1 cellular context compared by ENCODE assay signal in the genomic region with DNA sequence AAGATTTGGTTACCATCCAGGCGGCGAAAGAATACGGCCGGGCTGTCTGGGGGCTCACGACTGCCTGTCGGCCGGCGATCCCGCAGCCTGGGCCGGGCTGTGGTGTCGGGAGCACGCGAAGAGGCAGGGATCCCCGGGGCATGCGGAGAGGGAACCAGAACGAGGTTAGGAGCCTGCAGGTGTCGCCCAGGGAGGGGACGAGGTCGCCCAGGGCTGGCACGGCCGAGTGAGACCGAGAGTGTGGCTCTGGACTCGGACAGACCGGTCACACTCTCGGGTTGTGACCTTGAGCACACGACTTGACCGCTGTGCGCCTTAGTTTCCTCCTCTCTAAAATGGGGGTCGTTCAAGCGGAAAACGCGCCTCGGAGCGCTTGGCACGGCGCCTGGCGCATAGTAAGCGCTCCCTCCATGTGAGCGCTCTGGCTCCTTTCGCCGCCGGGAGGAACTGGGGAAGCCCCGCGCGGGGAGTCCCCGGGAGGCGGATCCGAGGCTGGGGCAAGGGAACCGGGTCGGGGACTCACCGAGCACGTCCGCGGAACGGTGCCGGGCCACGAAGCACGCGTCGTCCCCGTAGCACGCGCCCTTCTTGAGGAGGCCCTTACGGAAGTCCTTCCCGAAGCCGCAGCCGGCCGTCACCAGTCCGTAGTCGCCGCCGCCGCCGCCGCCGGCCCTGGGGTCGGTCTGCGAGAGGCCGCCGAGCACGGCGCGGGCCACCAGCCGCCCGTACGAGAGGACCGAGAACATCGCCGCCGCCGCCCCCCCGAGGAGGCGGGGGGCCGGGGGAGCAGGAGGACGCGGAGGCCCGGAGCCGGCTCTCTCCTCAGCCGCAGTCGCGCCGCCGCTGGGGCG.
TF ChIP-seq lines count a peak whose summit lies in the region.

No MANE protein-coding gene starts in this region.

TF ChIP-seq in HepG2, 621 proteins besides CTCF, POLR2A, EP300 and RAD21 (continued from another document and continues in another):
- TF ChIP-seq, protein P1, sequence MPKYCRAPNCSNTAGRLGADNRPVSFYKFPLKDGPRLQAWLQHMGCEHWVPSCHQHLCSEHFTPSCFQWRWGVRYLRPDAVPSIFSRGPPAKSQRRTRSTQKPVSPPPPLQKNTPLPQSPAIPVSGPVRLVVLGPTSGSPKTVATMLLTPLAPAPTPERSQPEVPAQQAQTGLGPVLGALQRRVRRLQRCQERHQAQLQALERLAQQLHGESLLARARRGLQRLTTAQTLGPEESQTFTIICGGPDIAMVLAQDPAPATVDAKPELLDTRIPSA (CRISPR knock-in tag; IDR thresholded peaks at IDR 0.05; ENCODE audit: borderline replicate concordance) = 0 out of 2 replicates have a peak, but pooled peaks have one; percentile 42
- TF ChIP-seq ZNF20 (CRISPR knock-in tag; IDR thresholded peaks at IDR 0.05) (0 out of 2 replicates have a peak, but pooled peaks have one; percentile 33), HNF4A (CRISPR knock-in tag; IDR thresholded peaks at IDR 0.05) (0 out of 2 replicates have a peak, but pooled peaks have one; percentile 5), HES4 (CRISPR knock-in tag; IDR thresholded peaks at IDR 0.05; ENCODE audit: borderline replicate concordance) (0 out of 2 replicates have a peak, but pooled peaks have one; percentile 26), IRX3 (CRISPR knock-in tag; IDR thresholded peaks at IDR 0.05; ENCODE audit: borderline replicate concordance, low read depth) (0 out of 2 replicates have a peak, but pooled peaks have one; percentile 41), ZFP36L2 (CRISPR knock-in tag; IDR thresholded peaks at IDR 0.05) (no peak), FLYWCH1 (CRISPR knock-in tag; IDR thresholded peaks at IDR 0.05) (no peak), SMAD1 (CRISPR knock-in tag; IDR thresholded peaks at IDR 0.05; ENCODE audit: borderline replicate concordance, low read depth) (no peak), ETV5 (CRISPR knock-in tag; IDR thresholded peaks at IDR 0.05; ENCODE audit: borderline replicate concordance) (no peak), ZNF709 (CRISPR knock-in tag; IDR thresholded peaks at IDR 0.05) (peak; percentile 68; the same call in 1 of the 2 replicates), ZNF619 (CRISPR knock-in tag; IDR thresholded peaks at IDR 0.05) (no peak), ATF7-NPFF (CRISPR knock-in tag; IDR thresholded peaks at IDR 0.05; ENCODE audit: low read depth) (0 out of 2 replicates have a peak, but pooled peaks have one; percentile 37), ZC3H13 (CRISPR knock-in tag; IDR thresholded peaks at IDR 0.05) (no peak), ZNF143 (CRISPR knock-in tag; IDR thresholded peaks at IDR 0.05) (peak; percentile 34; the same call in 1 of the 2 replicates), ZSCAN12 (CRISPR knock-in tag; IDR thresholded peaks at IDR 0.05) (no peak), ZNF547 (CRISPR knock-in tag; IDR thresholded peaks at IDR 0.05) (peak; percentile 41; the same call in 1 of the 2 replicates), FOXC1 (CRISPR knock-in tag; IDR thresholded peaks at IDR 0.05; ENCODE audit: borderline replicate concordance) (no peak), ZNF891 (CRISPR knock-in tag; IDR thresholded peaks at IDR 0.05) (peak; percentile 58; the same call in 1 of the 2 replicates), EZH2 (conservative IDR thresholded peaks at IDR 0.05; ENCODE audit: low read depth, low read length) (no peak), ONECUT2 (CRISPR knock-in tag; IDR thresholded peaks at IDR 0.05) (no peak), NR3C1 (CRISPR knock-in tag; IDR thresholded peaks at IDR 0.05) (no peak), RAD51 (IDR thresholded peaks at IDR 0.05; ENCODE audit: borderline replicate concordance) (no peak), MED1 (CRISPR knock-in tag; IDR thresholded peaks at IDR 0.05) (no peak)
- TF ChIP-seq, protein P2, sequence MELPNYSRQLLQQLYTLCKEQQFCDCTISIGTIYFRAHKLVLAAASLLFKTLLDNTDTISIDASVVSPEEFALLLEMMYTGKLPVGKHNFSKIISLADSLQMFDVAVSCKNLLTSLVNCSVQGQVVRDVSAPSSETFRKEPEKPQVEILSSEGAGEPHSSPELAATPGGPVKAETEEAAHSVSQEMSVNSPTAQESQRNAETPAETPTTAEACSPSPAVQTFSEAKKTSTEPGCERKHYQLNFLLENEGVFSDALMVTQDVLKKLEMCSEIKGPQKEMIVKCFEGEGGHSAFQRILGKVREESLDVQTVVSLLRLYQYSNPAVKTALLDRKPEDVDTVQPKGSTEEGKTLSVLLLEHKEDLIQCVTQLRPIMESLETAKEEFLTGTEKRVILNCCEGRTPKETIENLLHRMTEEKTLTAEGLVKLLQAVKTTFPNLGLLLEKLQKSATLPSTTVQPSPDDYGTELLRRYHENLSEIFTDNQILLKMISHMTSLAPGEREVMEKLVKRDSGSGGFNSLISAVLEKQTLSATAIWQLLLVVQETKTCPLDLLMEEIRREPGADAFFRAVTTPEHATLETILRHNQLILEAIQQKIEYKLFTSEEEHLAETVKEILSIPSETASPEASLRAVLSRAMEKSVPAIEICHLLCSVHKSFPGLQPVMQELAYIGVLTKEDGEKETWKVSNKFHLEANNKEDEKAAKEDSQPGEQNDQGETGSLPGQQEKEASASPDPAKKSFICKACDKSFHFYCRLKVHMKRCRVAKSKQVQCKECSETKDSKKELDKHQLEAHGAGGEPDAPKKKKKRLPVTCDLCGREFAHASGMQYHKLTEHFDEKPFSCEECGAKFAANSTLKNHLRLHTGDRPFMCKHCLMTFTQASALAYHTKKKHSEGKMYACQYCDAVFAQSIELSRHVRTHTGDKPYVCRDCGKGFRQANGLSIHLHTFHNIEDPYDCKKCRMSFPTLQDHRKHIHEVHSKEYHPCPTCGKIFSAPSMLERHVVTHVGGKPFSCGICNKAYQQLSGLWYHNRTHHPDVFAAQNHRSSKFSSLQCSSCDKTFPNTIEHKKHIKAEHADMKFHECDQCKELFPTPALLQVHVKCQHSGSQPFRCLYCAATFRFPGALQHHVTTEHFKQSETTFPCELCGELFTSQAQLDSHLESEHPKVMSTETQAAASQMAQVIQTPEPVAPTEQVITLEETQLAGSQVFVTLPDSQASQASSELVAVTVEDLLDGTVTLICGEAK (IDR thresholded peaks at IDR 0.05) = no peak
- TF ChIP-seq, protein P2 (CRISPR knock-in tag; IDR thresholded peaks at IDR 0.05) = peak; percentile 50; the same call in 1 of the 2 replicates
- TF ChIP-seq, protein P3, sequence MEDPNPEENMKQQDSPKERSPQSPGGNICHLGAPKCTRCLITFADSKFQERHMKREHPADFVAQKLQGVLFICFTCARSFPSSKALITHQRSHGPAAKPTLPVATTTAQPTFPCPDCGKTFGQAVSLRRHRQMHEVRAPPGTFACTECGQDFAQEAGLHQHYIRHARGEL (CRISPR knock-in tag; IDR thresholded peaks at IDR 0.05) = no peak
- TF ChIP-seq, protein P4, sequence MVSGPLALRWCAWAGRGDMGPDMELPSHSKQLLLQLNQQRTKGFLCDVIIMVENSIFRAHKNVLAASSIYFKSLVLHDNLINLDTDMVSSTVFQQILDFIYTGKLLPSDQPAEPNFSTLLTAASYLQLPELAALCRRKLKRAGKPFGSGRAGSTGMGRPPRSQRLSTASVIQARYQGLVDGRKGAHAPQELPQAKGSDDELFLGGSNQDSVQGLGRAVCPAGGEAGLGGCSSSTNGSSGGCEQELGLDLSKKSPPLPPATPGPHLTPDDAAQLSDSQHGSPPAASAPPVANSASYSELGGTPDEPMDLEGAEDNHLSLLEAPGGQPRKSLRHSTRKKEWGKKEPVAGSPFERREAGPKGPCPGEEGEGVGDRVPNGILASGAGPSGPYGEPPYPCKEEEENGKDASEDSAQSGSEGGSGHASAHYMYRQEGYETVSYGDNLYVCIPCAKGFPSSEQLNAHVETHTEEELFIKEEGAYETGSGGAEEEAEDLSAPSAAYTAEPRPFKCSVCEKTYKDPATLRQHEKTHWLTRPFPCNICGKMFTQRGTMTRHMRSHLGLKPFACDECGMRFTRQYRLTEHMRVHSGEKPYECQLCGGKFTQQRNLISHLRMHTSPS (CRISPR knock-in tag; IDR thresholded peaks at IDR 0.05; ENCODE audit: low read depth) = peak; percentile 61; the same call in 1 of the 2 replicates
- TF ChIP-seq, protein P5, sequence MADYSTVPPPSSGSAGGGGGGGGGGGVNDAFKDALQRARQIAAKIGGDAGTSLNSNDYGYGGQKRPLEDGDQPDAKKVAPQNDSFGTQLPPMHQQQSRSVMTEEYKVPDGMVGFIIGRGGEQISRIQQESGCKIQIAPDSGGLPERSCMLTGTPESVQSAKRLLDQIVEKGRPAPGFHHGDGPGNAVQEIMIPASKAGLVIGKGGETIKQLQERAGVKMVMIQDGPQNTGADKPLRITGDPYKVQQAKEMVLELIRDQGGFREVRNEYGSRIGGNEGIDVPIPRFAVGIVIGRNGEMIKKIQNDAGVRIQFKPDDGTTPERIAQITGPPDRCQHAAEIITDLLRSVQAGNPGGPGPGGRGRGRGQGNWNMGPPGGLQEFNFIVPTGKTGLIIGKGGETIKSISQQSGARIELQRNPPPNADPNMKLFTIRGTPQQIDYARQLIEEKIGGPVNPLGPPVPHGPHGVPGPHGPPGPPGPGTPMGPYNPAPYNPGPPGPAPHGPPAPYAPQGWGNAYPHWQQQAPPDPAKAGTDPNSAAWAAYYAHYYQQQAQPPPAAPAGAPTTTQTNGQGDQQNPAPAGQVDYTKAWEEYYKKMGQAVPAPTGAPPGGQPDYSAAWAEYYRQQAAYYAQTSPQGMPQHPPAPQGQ (CRISPR knock-in tag; IDR thresholded peaks at IDR 0.05; ENCODE audit: borderline replicate concordance) = no peak
- TF ChIP-seq, protein P6, sequence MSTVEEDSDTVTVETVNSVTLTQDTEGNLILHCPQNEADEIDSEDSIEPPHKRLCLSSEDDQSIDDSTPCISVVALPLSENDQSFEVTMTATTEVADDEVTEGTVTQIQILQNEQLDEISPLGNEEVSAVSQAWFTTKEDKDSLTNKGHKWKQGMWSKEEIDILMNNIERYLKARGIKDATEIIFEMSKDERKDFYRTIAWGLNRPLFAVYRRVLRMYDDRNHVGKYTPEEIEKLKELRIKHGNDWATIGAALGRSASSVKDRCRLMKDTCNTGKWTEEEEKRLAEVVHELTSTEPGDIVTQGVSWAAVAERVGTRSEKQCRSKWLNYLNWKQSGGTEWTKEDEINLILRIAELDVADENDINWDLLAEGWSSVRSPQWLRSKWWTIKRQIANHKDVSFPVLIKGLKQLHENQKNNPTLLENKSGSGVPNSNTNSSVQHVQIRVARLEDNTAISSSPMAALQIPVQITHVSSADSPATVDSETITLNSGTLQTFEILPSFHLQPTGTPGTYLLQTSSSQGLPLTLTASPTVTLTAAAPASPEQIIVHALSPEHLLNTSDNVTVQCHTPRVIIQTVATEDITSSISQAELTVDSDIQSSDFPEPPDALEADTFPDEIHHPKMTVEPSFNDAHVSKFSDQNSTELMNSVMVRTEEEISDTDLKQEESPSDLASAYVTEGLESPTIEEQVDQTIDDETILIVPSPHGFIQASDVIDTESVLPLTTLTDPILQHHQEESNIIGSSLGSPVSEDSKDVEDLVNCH (CRISPR knock-in tag; IDR thresholded peaks at IDR 0.05) = no peak
- TF ChIP-seq, protein P7, sequence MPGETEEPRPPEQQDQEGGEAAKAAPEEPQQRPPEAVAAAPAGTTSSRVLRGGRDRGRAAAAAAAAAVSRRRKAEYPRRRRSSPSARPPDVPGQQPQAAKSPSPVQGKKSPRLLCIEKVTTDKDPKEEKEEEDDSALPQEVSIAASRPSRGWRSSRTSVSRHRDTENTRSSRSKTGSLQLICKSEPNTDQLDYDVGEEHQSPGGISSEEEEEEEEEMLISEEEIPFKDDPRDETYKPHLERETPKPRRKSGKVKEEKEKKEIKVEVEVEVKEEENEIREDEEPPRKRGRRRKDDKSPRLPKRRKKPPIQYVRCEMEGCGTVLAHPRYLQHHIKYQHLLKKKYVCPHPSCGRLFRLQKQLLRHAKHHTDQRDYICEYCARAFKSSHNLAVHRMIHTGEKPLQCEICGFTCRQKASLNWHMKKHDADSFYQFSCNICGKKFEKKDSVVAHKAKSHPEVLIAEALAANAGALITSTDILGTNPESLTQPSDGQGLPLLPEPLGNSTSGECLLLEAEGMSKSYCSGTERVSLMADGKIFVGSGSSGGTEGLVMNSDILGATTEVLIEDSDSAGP (CRISPR knock-in tag; IDR thresholded peaks at IDR 0.05; ENCODE audit: borderline replicate concordance) = peak; percentile 62; the same call in 1 of the 2 replicates
